1 cellular context compared by ENCODE assay signal in the genomic region with DNA sequence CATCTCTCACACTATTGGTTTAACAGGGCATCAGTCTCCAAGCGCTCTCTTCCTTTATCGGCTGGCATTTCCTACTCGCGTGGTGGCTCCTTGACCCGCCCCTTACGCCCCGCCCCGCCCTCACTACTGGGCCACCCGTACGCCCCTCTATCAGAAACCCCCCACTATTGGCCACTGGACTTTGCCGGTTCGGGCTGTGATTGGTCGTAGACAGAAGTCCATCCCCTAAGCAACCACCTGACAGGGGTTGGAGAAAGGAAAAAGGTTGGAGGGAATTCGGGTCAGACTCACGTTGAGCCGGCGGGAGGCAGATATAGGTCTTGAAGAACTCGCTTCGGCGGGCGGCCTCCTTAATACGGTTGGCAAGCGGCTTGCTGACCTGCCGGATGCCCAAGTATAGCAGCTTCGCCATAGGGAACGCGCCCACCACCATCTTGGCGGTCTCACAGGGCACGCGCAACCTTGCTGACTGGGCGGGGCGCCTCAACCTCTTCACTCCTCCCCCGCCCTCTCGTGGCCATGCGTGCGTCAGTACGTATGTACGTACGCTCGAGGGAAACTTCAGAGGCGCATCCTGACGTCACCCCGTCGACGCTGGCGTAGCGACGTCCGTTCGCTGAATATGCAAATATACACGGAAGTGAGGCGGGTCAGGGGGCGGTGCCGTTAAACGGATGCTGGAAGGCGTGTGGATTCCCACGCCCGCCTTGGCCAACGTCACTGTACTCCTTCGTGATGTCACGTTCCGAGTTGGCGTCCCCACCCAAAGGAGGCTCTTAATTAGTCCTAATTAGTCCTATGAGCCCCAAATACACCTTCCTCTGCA.
A peak's percentile ranks its signal among the peaks of the same experiment; 100 is the strongest.
TF ChIP-seq lines count a peak whose summit lies in the region.

Gene OPA3 (minus strand): TSS at position 471 of the 826 bp plus-strand sequence. CDS start 38 bp downstream, at position 433.

TF ChIP-seq in HepG2, 621 proteins besides CTCF, POLR2A, EP300 and RAD21 (continued from another document and continues in another):
- TF ChIP-seq SRY (CRISPR knock-in tag; IDR thresholded peaks at IDR 0.05) (0 out of 2 replicates have a peak, but pooled peaks have one; percentile 73), TOPORS (CRISPR knock-in tag; IDR thresholded peaks at IDR 0.05) (peak; percentile 43; the same call in 1 of the 2 replicates), ZNF780A (CRISPR knock-in tag; IDR thresholded peaks at IDR 0.05) (no peak), ZFP82 (CRISPR knock-in tag; IDR thresholded peaks at IDR 0.05; ENCODE audit: borderline replicate concordance) (no peak), ZNF383 (CRISPR knock-in tag; IDR thresholded peaks at IDR 0.05; ENCODE audit: borderline replicate concordance) (no peak), ZBTB3 (CRISPR knock-in tag; IDR thresholded peaks at IDR 0.05; ENCODE audit: borderline replicate concordance, low read depth) (no peak; the same call in 1 of the 2 replicates), MYNN (CRISPR knock-in tag; IDR thresholded peaks at IDR 0.05; ENCODE audit: low read depth) (no peak), MAFK (conservative IDR thresholded peaks at IDR 0.05 in 1 of 2, IDR thresholded peaks at IDR 0.05 in 1 of 2; ENCODE audit: low read length in 2 of 2) (peak; percentile 43 to 86; a peak in 3 of 4 replicates), TOE1 (CRISPR knock-in tag; IDR thresholded peaks at IDR 0.05) (no peak; the same call in 1 of the 2 replicates), HOXA9 (CRISPR knock-in tag; IDR thresholded peaks at IDR 0.05; ENCODE audit: borderline replicate concordance) (no peak), MIER3 (CRISPR knock-in tag; IDR thresholded peaks at IDR 0.05; ENCODE audit: borderline replicate concordance) (peak; percentile 86; the same call in 1 of the 2 replicates), MED13 (CRISPR knock-in tag; IDR thresholded peaks at IDR 0.05) (no peak), KLF11 (CRISPR knock-in tag; IDR thresholded peaks at IDR 0.05) (no peak), ZNF530 (CRISPR knock-in tag; IDR thresholded peaks at IDR 0.05; ENCODE audit: low read depth) (no peak), SOX6 (IDR thresholded peaks at IDR 0.05) (no peak), SOX6 (CRISPR knock-in tag; IDR thresholded peaks at IDR 0.05) (peak; percentile 38), RARG (CRISPR knock-in tag; IDR thresholded peaks at IDR 0.05; ENCODE audit: low read depth) (no peak), MTF2 (CRISPR knock-in tag; IDR thresholded peaks at IDR 0.05; ENCODE audit: borderline replicate concordance) (no peak), GFI1 (CRISPR knock-in tag; IDR thresholded peaks at IDR 0.05; ENCODE audit: borderline replicate concordance) (no peak), NFIC (IDR thresholded peaks at IDR 0.05; ENCODE audit: low read length) (no peak), ZNF598 (CRISPR knock-in tag; IDR thresholded peaks at IDR 0.05; ENCODE audit: borderline replicate concordance) (peak; percentile 77; the same call in 1 of the 2 replicates), IRX3 (CRISPR knock-in tag; IDR thresholded peaks at IDR 0.05; ENCODE audit: borderline replicate concordance, low read depth) (no peak), ZNF569 (CRISPR knock-in tag; IDR thresholded peaks at IDR 0.05; ENCODE audit: borderline replicate concordance) (no peak), NFKB2 (CRISPR knock-in tag; IDR thresholded peaks at IDR 0.05; ENCODE audit: borderline replicate concordance) (peak; percentile 68; the same call in 1 of the 2 replicates), ZBTB46 (CRISPR knock-in tag; IDR thresholded peaks at IDR 0.05; ENCODE audit: borderline replicate concordance) (no peak), RORA (CRISPR knock-in tag; IDR thresholded peaks at IDR 0.05) (no peak), NR1H2 (CRISPR knock-in tag; IDR thresholded peaks at IDR 0.05; ENCODE audit: borderline replicate concordance, low read depth) (no peak), HNRNPL (IDR thresholded peaks at IDR 0.05; ENCODE audit: low read depth, low read length) (0 out of 2 replicates have a peak, but pooled peaks have one; percentile 62), RFX1 (IDR thresholded peaks at IDR 0.05) (no peak), PBX2 (CRISPR knock-in tag; IDR thresholded peaks at IDR 0.05) (peak; percentile 93), KMT2A (CRISPR knock-in tag; IDR thresholded peaks at IDR 0.05) (no peak), CEBPG (CRISPR knock-in tag; IDR thresholded peaks at IDR 0.05) (peak; percentile 41; the same call in 1 of the 2 replicates), ZNF644 (CRISPR knock-in tag; IDR thresholded peaks at IDR 0.05; ENCODE audit: low read depth) (no peak), ZNF367 (CRISPR knock-in tag; IDR thresholded peaks at IDR 0.05; ENCODE audit: borderline replicate concordance) (no peak), NFKBIZ (CRISPR knock-in tag; IDR thresholded peaks at IDR 0.05) (no peak; the same call in 1 of the 2 replicates), ZEB1 (IDR thresholded peaks at IDR 0.05; ENCODE audit: insufficient replicate concordance, low read depth) (no peak), ZNF737 (CRISPR knock-in tag; IDR thresholded peaks at IDR 0.05; ENCODE audit: borderline replicate concordance) (no peak), HNF4G (IDR thresholded peaks at IDR 0.05; ENCODE audit: borderline replicate concordance, low read depth, low read length) (no peak), HNF4G (CRISPR knock-in tag; IDR thresholded peaks at IDR 0.05; ENCODE audit: borderline replicate concordance, low read depth) (no peak; the same call in 1 of the 2 replicates), ZNF7 (CRISPR knock-in tag; IDR thresholded peaks at IDR 0.05) (no peak), ZNF564 (CRISPR knock-in tag; IDR thresholded peaks at IDR 0.05) (no peak), CEBPB (IDR thresholded peaks at IDR 0.05; ENCODE audit: borderline replicate concordance, low read depth, low read length) (no peak), ZNF333 (CRISPR knock-in tag; IDR thresholded peaks at IDR 0.05; ENCODE audit: borderline replicate concordance) (no peak), E2F5 (CRISPR knock-in tag; conservative IDR thresholded peaks at IDR 0.05) (no peak), ZBTB39 (CRISPR knock-in tag; IDR thresholded peaks at IDR 0.05) (no peak), RBAK (CRISPR knock-in tag; IDR thresholded peaks at IDR 0.05) (no peak), FOXO4 (CRISPR knock-in tag; conservative IDR thresholded peaks at IDR 0.05) (no peak), RBM39 (IDR thresholded peaks at IDR 0.05; ENCODE audit: low read depth, low read length, poor library complexity, severe bottlenecking) (no peak), XRCC5 (optimal IDR thresholded peaks at IDR 0.05; ENCODE audit: low read length) (peak; percentile 29), ZNF138 (CRISPR knock-in tag; IDR thresholded peaks at IDR 0.05; ENCODE audit: low read depth) (no peak), ZNF350 (CRISPR knock-in tag; IDR thresholded peaks at IDR 0.05; ENCODE audit: borderline replicate concordance, low read depth) (peak; percentile 45; the same call in 1 of the 2 replicates), PAF1 (CRISPR knock-in tag; IDR thresholded peaks at IDR 0.05) (no peak), MED1 (CRISPR knock-in tag; IDR thresholded peaks at IDR 0.05) (peak; percentile 21), YEATS2 (CRISPR knock-in tag; IDR thresholded peaks at IDR 0.05; ENCODE audit: borderline replicate concordance) (peak; percentile 89), REL (CRISPR knock-in tag; conservative IDR thresholded peaks at IDR 0.05) (no peak), CBX2 (IDR thresholded peaks at IDR 0.05; ENCODE audit: low read depth, low read length) (no peak), CBX2 (CRISPR knock-in tag; IDR thresholded peaks at IDR 0.05; ENCODE audit: low read depth) (no peak)
- TF ChIP-seq, protein P1, sequence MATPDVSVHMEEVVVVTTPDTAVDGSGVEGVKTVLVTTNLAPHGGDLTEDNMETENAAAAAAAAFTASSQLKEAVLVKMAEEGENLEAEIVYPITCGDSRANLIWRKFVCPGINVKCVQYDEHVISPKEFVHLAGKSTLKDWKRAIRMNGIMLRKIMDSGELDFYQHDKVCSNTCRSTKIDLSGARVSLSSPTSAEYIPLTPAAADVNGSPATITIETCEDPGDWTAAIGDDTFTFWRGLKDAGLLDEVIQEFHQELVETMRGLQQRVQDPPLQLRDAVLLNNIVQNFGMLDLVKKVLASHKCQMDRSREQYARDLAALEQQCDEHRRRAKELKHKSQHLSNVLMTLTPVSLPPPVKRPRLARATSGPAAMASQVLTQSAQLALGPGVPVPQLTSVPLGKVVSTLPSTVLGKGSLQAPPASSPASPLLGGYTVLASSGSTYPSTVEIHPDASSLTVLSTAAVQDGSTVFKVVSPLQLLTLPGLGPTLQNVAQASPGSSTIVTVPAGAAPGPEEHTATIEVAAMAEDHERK (CRISPR knock-in tag; IDR thresholded peaks at IDR 0.05; ENCODE audit: low read depth): peak; percentile 99
- TF ChIP-seq, protein P2, sequence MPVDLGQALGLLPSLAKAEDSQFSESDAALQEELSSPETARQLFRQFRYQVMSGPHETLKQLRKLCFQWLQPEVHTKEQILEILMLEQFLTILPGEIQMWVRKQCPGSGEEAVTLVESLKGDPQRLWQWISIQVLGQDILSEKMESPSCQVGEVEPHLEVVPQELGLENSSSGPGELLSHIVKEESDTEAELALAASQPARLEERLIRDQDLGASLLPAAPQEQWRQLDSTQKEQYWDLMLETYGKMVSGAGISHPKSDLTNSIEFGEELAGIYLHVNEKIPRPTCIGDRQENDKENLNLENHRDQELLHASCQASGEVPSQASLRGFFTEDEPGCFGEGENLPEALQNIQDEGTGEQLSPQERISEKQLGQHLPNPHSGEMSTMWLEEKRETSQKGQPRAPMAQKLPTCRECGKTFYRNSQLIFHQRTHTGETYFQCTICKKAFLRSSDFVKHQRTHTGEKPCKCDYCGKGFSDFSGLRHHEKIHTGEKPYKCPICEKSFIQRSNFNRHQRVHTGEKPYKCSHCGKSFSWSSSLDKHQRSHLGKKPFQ (CRISPR knock-in tag; IDR thresholded peaks at IDR 0.05; ENCODE audit: insufficient replicate concordance): peak; percentile 32
- TF ChIP-seq, protein P3, sequence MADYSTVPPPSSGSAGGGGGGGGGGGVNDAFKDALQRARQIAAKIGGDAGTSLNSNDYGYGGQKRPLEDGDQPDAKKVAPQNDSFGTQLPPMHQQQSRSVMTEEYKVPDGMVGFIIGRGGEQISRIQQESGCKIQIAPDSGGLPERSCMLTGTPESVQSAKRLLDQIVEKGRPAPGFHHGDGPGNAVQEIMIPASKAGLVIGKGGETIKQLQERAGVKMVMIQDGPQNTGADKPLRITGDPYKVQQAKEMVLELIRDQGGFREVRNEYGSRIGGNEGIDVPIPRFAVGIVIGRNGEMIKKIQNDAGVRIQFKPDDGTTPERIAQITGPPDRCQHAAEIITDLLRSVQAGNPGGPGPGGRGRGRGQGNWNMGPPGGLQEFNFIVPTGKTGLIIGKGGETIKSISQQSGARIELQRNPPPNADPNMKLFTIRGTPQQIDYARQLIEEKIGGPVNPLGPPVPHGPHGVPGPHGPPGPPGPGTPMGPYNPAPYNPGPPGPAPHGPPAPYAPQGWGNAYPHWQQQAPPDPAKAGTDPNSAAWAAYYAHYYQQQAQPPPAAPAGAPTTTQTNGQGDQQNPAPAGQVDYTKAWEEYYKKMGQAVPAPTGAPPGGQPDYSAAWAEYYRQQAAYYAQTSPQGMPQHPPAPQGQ (CRISPR knock-in tag; IDR thresholded peaks at IDR 0.05; ENCODE audit: borderline replicate concordance): no peak
